Comparison of ENCODE assay signal across 8 cellular contexts in genomic region chr20:51768759-51769517, GRCh38. TPM values are rescaled to one million over a fixed set of nuclear protein-coding genes. Genes with fewer than 3 reads are reported as not detected.
DNase-seq lines count a peak whose midpoint lies in the region; ATAC-seq and TF ChIP-seq lines count a peak whose summit lies in the region.

No MANE protein-coding gene starts in this region.

- H3K27me3 Mint-ChIP-seq in MCF 10A (ENCODE audit: insufficient read depth, unreplicated experiment) = no peaks in the 10 kb centered on the region

- H3K27ac ChIP-seq in mammary epithelial cell (ENCODE audit: insufficient read depth, low read depth, low read length) (no peak overlapping the region), testis (no peak overlapping the region), gastroesophageal sphincter (no peak overlapping the region)

- TF ChIP-seq POLR2A in testis (IDR thresholded peaks at IDR 0.05) (no peak), gastroesophageal sphincter (IDR thresholded peaks at IDR 0.05) (no peak)

- H4K20me1 ChIP-seq in mammary epithelial cell (ENCODE audit: insufficient read depth, low read length) = no peaks in the 10 kb centered on the region

- H3K4me3 ChIP-seq in mammary epithelial cell (replicated peaks in 1 of 3; ENCODE audit: insufficient read depth in 1 of 3, low read depth in 2 of 3, low read length in 3 of 3) (peak overlapping the region in 1 of 3 experiments; percentile 9), testis (no peak overlapping the region), gastroesophageal sphincter (peak overlapping the region in 1 of 2 donors; percentile 40)

- no peak overlapping the region for H2AFZ ChIP-seq in mammary epithelial cell (ENCODE audit: low read depth, low read length)

- TF ChIP-seq EP300 in gastroesophageal sphincter (IDR thresholded peaks at IDR 0.05) = no peak

- no peaks in the 10 kb centered on the region for H3K36me3 Mint-ChIP-seq in MCF 10A (ENCODE audit: insufficient read depth, unreplicated experiment)

- peaks cover 6% of the 10 kb centered on the region for H3K4me1 Mint-ChIP-seq in MCF 10A (ENCODE audit: insufficient read depth, unreplicated experiment)

- ATAC-seq in HG02623 (IDR thresholded peaks at IDR 0.05; ENCODE audit: unreplicated experiment) (no peak), gastroesophageal sphincter (no peak)

- H3K4me2 ChIP-seq in mammary epithelial cell (ENCODE audit: insufficient read depth, low read depth, low read length) = no peak overlapping the region

- H3K79me2 ChIP-seq in mammary epithelial cell (ENCODE audit: insufficient read depth, low read length) = no peaks in the 10 kb centered on the region

- in situ Hi-C loops in mammary epithelial cell (cut with MboI; ENCODE audit: low sequenced_read_pairs in 2 of 2) = no loop called here

- 66% methylated on average over 4 of the region's 16 CpGs for WGBS in mammary epithelial cell (ENCODE audit: low coverage, missing lambda C conversion rate)
- WGBS in testis, 2 donors = 14 to 19% methylated on average over 10 to 11 of the region's 16 CpGs
- WGBS in gastroesophageal sphincter (ENCODE audit: low coverage in 1 of 2), 2 donors = 30 to 35% methylated on average over 10 to 11 of the region's 16 CpGs

- dilution Hi-C loops in mammary epithelial cell (cut with HindIII; ENCODE audit: low sequenced_read_pairs) = no loop called here

- no peak overlapping the region for H3K9ac ChIP-seq in mammary epithelial cell (ENCODE audit: insufficient read depth, low read length)

- POLR2A ChIA-PET in MCF 10A (lab: Yijun Ruan, JAX) = interaction anchor here (1.0 kb wide), 1 partner anchor 11 kb away, joined by 3 read pairs; no protein-coding TSS in a partner anchor

- intact Hi-C loops in MCF 10A (cut with micrococcal nuclease) (loop anchor here (10.0 kb wide), 1 partner anchor 134 kb away; no protein-coding TSS in a partner anchor), mammary epithelial cell (cut with micrococcal nuclease) (loop anchor here (10.0 kb wide), 2 partner anchors 74 to 134 kb away; no protein-coding TSS in a partner anchor), testis (cut with DNase I; ENCODE audit: low total_unique reads) (no loop called here)

- H3K9me3 Mint-ChIP-seq in MCF 10A (ENCODE audit: unreplicated experiment) = no peaks in the 10 kb centered on the region

- peak overlapping the region; percentile 57 for H3K27ac Mint-ChIP-seq in MCF 10A (ENCODE audit: low read depth, unreplicated experiment)

- DNase-seq in MCF 10A (ENCODE audit: unreplicated experiment) = no peak
- no peak for DNase-seq in mammary epithelial cell
- DNase-seq in activated T-cell treated with anti-CD3 and anti-CD28 coated beads, Interleukin-2, amount 50 U/mL, for 48 hours = peak; percentile 20 to 24
- peak; percentile 14 for DNase-seq in iPS-NIHi11 (ENCODE audit: low spot score)
- DNase-seq in testis = peak; percentile 34
- no peak for DNase-seq in SKM-1 (lab: John Stamatoyannopoulos, UW; ENCODE audit: unreplicated experiment)

- no peaks in the 10 kb centered on the region for H3K27me3 ChIP-seq in mammary epithelial cell (ENCODE audit: insufficient read depth, low read length)
- no peaks in the 10 kb centered on the region for H3K27me3 ChIP-seq in testis
- no peaks in the 10 kb centered on the region for H3K27me3 ChIP-seq in gastroesophageal sphincter

- H3K9me3 ChIP-seq in mammary epithelial cell (replicated peaks; ENCODE audit: insufficient read depth, low read length) (no peaks in the 10 kb centered on the region), testis (no peaks in the 10 kb centered on the region), gastroesophageal sphincter (no peaks in the 10 kb centered on the region)

- CTCF ChIA-PET in MCF 10A (lab: Yijun Ruan, JAX) (interaction anchor here (0.5 to 0.7 kb wide), 5 partner anchors 31 to 305 kb away, joined by 3 to 7 read pairs (median 6); no protein-coding TSS in a partner anchor), mammary epithelial cell (lab: Charles Lee; ENCODE audit: low non-redundant PET) (no interaction called here)

- H3K36me3 ChIP-seq in mammary epithelial cell (ENCODE audit: insufficient read depth, low read length) (no peaks in the 10 kb centered on the region), testis (ENCODE audit: low read depth, missing control alignments) (no peaks in the 10 kb centered on the region), gastroesophageal sphincter (no peaks in the 10 kb centered on the region)

- BruUV-seq in MCF 10A (replicated peaks; lab: Mats Ljungman, UMichigan) (no TSS peak), mammary epithelial cell (replicated peaks; lab: Mats Ljungman, UMichigan) (no TSS peak)

- no peak for TF ChIP-seq CTCF in MCF 10A (IDR thresholded peaks at IDR 0.05; ENCODE audit: unreplicated experiment)
- no peak for TF ChIP-seq CTCF in mammary epithelial cell (conservative IDR thresholded peaks at IDR 0.05 in 1 of 2, IDR thresholded peaks at IDR 0.05 in 1 of 2; ENCODE audit: extremely low read depth in 1 of 2, insufficient read depth in 1 of 2, low read depth in 1 of 2, low read length in 2 of 2)
- TF ChIP-seq CTCF in testis (IDR thresholded peaks at IDR 0.05) = no peak
- no peak for TF ChIP-seq CTCF in gastroesophageal sphincter (IDR thresholded peaks at IDR 0.05)

- H3K4me1 ChIP-seq in mammary epithelial cell (ENCODE audit: insufficient read depth, low read length) (peaks cover 6% of the 10 kb centered on the region), testis (peaks cover 3% of the 10 kb centered on the region), gastroesophageal sphincter (peaks cover 0 to 33% (median 0%) of the 10 kb centered on the region in 3 donors)

- peak overlapping the region; percentile 74 for H3K4me3 Mint-ChIP-seq in MCF 10A (ENCODE audit: unreplicated experiment)

RNA-seq across cellular contexts. Expression of gene ATP9A, which starts 0.7 kb away (rescaled TPM):
- total RNA-seq in MCF 10A (2022) = 7.3 and 16.4 TPM in 2 replicates
- 10 to 100 TPM in 1 of 2 donors, 1 to 10 TPM in 1; 9.5 to 37.0 TPM for total RNA-seq in mammary epithelial cell
- polyA plus RNA-seq in mammary epithelial cell = 2.2 TPM
- polyA minus RNA-seq in mammary epithelial cell = 6.0 TPM
- 100 to 1,000 TPM in 1 of 2 donors, 10 to 100 TPM in 1; 89.3 to 128 TPM for total RNA-seq in testis
- 46.4 TPM for polyA plus RNA-seq in testis (ENCODE audit: insufficient read depth, low read depth, low replicate concordance)
- 10 to 100 TPM; 49.3 to 80.2 (median 57.7) TPM for total RNA-seq in gastroesophageal sphincter

RNA-seq across cellular contexts. Expression of gene SALL4, which starts 33.4 kb away (rescaled TPM):
- total RNA-seq in MCF 10A (2022) = 0.49 and 0.61 TPM in 2 replicates
- under 1 TPM; under 0.01 to 0.21 TPM for total RNA-seq in mammary epithelial cell
- polyA plus RNA-seq in mammary epithelial cell = not detected
- polyA minus RNA-seq in mammary epithelial cell = not detected
- total RNA-seq in testis = 10 to 100 TPM; 23.5 to 27.8 TPM
- 8.4 TPM for polyA plus RNA-seq in testis (ENCODE audit: insufficient read depth, low read depth, low replicate concordance)
- total RNA-seq in gastroesophageal sphincter = not detected

Comparison
In these comparisons a context has a peak if more than half of its experiments do, and no peak if none do; other contexts are left out.
1. DNase-seq: peak in activated T-cell treated with anti-CD3 and anti-CD28 coated beads, Interleukin-2, amount 50 U/mL, for 48 hours (2 of 2), iPS-NIHi11 (single experiment) and testis (single experiment); none in MCF 10A (single experiment), mammary epithelial cell (single experiment) and SKM-1 (single experiment).
2. RNA of gene SALL4, which starts 33.4 kb away (total RNA-seq): 23.5 to 27.8 TPM in testis; 0.49 to 0.61 TPM in MCF 10A, under 0.01 to 0.21 TPM in mammary epithelial cell and not detected in gastroesophageal sphincter; every median in the first group is over 10 times any median in the second.